10 cellular contexts compared by ENCODE assay signal in the genomic region with DNA sequence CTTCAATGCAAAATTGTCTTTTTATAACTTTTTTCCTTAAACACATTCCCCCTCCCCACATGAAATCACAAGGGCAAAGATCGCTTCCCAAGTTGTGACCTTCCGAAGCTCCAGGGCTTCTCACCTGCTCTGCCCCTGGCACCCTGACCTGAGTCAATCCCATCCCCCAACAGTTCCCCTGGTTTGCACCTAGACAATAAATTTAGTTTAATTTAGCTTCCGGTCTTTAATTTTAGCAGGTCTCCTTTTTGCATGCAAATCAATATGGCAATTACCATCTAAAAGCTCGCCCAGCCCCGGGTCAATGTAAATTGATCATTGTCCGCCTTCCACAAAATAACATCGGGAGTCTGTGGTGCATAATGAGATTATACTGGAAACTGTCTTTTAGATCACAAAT. TPM values are rescaled to one million over a fixed set of nuclear protein-coding genes. Genes with fewer than 3 reads are reported as not detected.
DNase-seq lines count a peak whose midpoint lies in the region; ATAC-seq and TF ChIP-seq lines count a peak whose summit lies in the region.
"Had no signal": no experiment of that assay in that cellular context is flagged by ENCODE, and none has a peak within 500 bp of the region (broad histone marks: within the 10 kb centered on the region; RNA-seq: fewer than 3 reads in every experiment).

No MANE protein-coding gene starts in this region.

- peak overlapping the region; percentile 15 to 72 (median 57) for H3K4me3 Mint-ChIP-seq in CD8-positive, alpha-beta memory T cell
- peak overlapping the region; percentile 56 for H3K4me3 Mint-ChIP-seq in dendritic cell treated with granulocyte-macrophage colony-stimulating factor and Interleukin-4, amounts not matched to agents 40 ng/mL and 50 ng/mL, for 4 days
- peak overlapping the region; percentile 77 for H3K4me3 Mint-ChIP-seq in neural progenitor cell

- POLR2A ChIA-PET in CD8-positive, alpha-beta memory T cell (lab: Charles Lee), result no interaction called here

- TF ChIP-seq CTCF in neural progenitor cell (IDR thresholded peaks at IDR 0.05), result no peak
- no peak for TF ChIP-seq CTCF in esophagus squamous epithelium (IDR thresholded peaks at IDR 0.05)

- TF ChIP-seq POLR2A in esophagus squamous epithelium (IDR thresholded peaks at IDR 0.05), result no peak

- H3K4me3 ChIP-seq in CD8-positive, alpha-beta memory T cell (ENCODE audit: low read length), result no peak overlapping the region
- H3K4me3 ChIP-seq in HUES6 (ENCODE audit: low read depth, low read length) (peak overlapping the region; percentile 66), neural progenitor cell (peak overlapping the region; percentile 48), esophagus squamous epithelium (peak overlapping the region in 2 of 4 donors; percentile 47 to 68)
- H3K4me3 ChIP-seq: lung, SK-N-MC had no signal

- no peaks in the 10 kb centered on the region for H3K27me3 ChIP-seq in CD8-positive, alpha-beta memory T cell (ENCODE audit: insufficient read depth, low read length, poor library complexity, severe bottlenecking)
- H3K27me3 ChIP-seq in HUES6 (ENCODE audit: control insufficient read depth, insufficient read depth, low read length) (peaks cover 54% of the 10 kb centered on the region), neural progenitor cell (peaks cover 92% of the 10 kb centered on the region), esophagus squamous epithelium (peaks cover 0 to 14% (median 1%) of the 10 kb centered on the region in 4 donors)

- H3K27ac ChIP-seq in CD8-positive, alpha-beta memory T cell (ENCODE audit: low read depth, low read length), result no peak overlapping the region
- H3K27ac ChIP-seq in HUES6 (ENCODE audit: low read depth, low read length) (peak overlapping the region; percentile 93), neural progenitor cell (no peak overlapping the region), esophagus squamous epithelium (peak overlapping the region in 1 of 4 donors; percentile 57)
- H3K27ac ChIP-seq: SK-N-MC had no signal

- peak overlapping the region in 2 of 8 donors; percentile 17 to 54 for H3K27ac Mint-ChIP-seq in CD8-positive, alpha-beta memory T cell
- no peak overlapping the region for H3K27ac Mint-ChIP-seq in dendritic cell treated with granulocyte-macrophage colony-stimulating factor and Interleukin-4, amounts not matched to agents 40 ng/mL and 50 ng/mL, for 4 days
- H3K27ac Mint-ChIP-seq in neural progenitor cell, result no peak overlapping the region

- DNase-seq in CD8-positive, alpha-beta memory T cell, result no peak
- peak; percentile 12 for DNase-seq in neural progenitor cell (ENCODE audit: low spot score)
- no peak for DNase-seq in stimulated activated naive CD4-positive, alpha-beta T cell treated with Interleukin-2 at 50 U/mL for 16 hours (lab: John Stamatoyannopoulos, UW)
- no peak for DNase-seq in esophagus squamous epithelium (lab: John Stamatoyannopoulos, UW)
- DNase-seq in left colon, result no peak

- peaks cover 48% of the 10 kb centered on the region for H3K4me1 ChIP-seq in CD8-positive, alpha-beta memory T cell (ENCODE audit: insufficient read depth, low read length)
- H3K4me1 ChIP-seq in HUES6 (ENCODE audit: control insufficient read depth, insufficient read depth, low read length), result peaks cover 59% of the 10 kb centered on the region
- H3K4me1 ChIP-seq in neural progenitor cell, result peaks cover 72% of the 10 kb centered on the region
- H3K4me1 ChIP-seq in esophagus squamous epithelium, result peaks cover 9 to 93% (median 15%) of the 10 kb centered on the region in 3 donors

- peaks cover 100% of the 10 kb centered on the region for H4K20me1 ChIP-seq in neural progenitor cell (ENCODE audit: low read depth)

- H2AFZ ChIP-seq in neural progenitor cell (replicated peaks), result no peak overlapping the region

- H3K9ac ChIP-seq in HUES6 (ENCODE audit: low read length), result peak overlapping the region; percentile 93
- no peak overlapping the region for H3K9ac ChIP-seq in neural progenitor cell

- ATAC-seq in left colon (no peak), HG03025 (IDR thresholded peaks at IDR 0.05; ENCODE audit: low FRiP score, unreplicated experiment) (no peak)

- peaks cover 100% of the 10 kb centered on the region for H3K79me2 ChIP-seq in neural progenitor cell (ENCODE audit: low read depth)

- H3K9me3 ChIP-seq in CD8-positive, alpha-beta memory T cell (ENCODE audit: low read length), result no peaks in the 10 kb centered on the region
- H3K9me3 ChIP-seq in HUES6 (ENCODE audit: control insufficient read depth, insufficient read depth, low read depth, low read length) (no peaks in the 10 kb centered on the region), neural progenitor cell (ENCODE audit: low read depth) (no peaks in the 10 kb centered on the region), esophagus squamous epithelium (no peaks in the 10 kb centered on the region)

- H3K4me1 Mint-ChIP-seq in CD8-positive, alpha-beta memory T cell, result peaks cover 53 to 73% (median 68%) of the 10 kb centered on the region in 3 donors
- peaks cover 65% of the 10 kb centered on the region for H3K4me1 Mint-ChIP-seq in dendritic cell treated with granulocyte-macrophage colony-stimulating factor and Interleukin-4, amounts not matched to agents 40 ng/mL and 50 ng/mL, for 4 days (ENCODE audit: low read depth)
- H3K4me1 Mint-ChIP-seq in neural progenitor cell, result peaks cover 66% of the 10 kb centered on the region

- peak overlapping the region; percentile 92 for H3K4me2 ChIP-seq in neural progenitor cell

- CTCF ChIA-PET in CD8-positive, alpha-beta memory T cell (lab: Charles Lee), result interaction anchor here (1.6 kb wide), 1 partner anchor 56 kb away, joined by 4 read pairs; no protein-coding TSS in a partner anchor

- peaks cover 69% of the 10 kb centered on the region for H3F3A ChIP-seq in neural progenitor cell (ENCODE audit: low read depth)

- intact Hi-C loops in dendritic cell treated with granulocyte-macrophage colony-stimulating factor and Interleukin-4, amounts not matched to agents 40 ng/mL and 50 ng/mL, for 4 days (cut with micrococcal nuclease), result loop anchor here (10.0 kb wide), 1 partner anchor 76 kb away; no protein-coding TSS in a partner anchor
- intact Hi-C loops in esophagus squamous epithelium (cut with DNase I) (loop anchor here (5.0 kb wide), 1 partner anchor 61 kb away; no protein-coding TSS in a partner anchor), left colon (cut with DNase I, micrococcal nuclease) (no loop called here)

- WGBS in esophagus squamous epithelium, 2 donors, result 38 to 72% methylated on average over 7 of the region's 7 CpGs

- H3K27me3 Mint-ChIP-seq in CD8-positive, alpha-beta memory T cell, result peaks cover 0 to 49% of the 10 kb centered on the region in 2 donors
- H3K27me3 Mint-ChIP-seq in dendritic cell treated with granulocyte-macrophage colony-stimulating factor and Interleukin-4, amounts not matched to agents 40 ng/mL and 50 ng/mL, for 4 days, result peaks cover 17% of the 10 kb centered on the region
- H3K27me3 Mint-ChIP-seq in neural progenitor cell (ENCODE audit: insufficient read depth, low read depth), result peaks cover 11% of the 10 kb centered on the region

- H3K9me3 Mint-ChIP-seq in CD8-positive, alpha-beta memory T cell, result peaks cover 0 to 4% (median 0%) of the 10 kb centered on the region in 5 donors
- no peaks in the 10 kb centered on the region for H3K9me3 Mint-ChIP-seq in dendritic cell treated with granulocyte-macrophage colony-stimulating factor and Interleukin-4, amounts not matched to agents 40 ng/mL and 50 ng/mL, for 4 days
- H3K9me3 Mint-ChIP-seq in neural progenitor cell, result peaks cover 14% of the 10 kb centered on the region

- no peaks in the 10 kb centered on the region for H3K36me3 ChIP-seq in CD8-positive, alpha-beta memory T cell (ENCODE audit: insufficient read depth, low read length)
- no peaks in the 10 kb centered on the region for H3K36me3 ChIP-seq in HUES6 (ENCODE audit: control insufficient read depth, insufficient read depth, low read length)
- H3K36me3 ChIP-seq in neural progenitor cell, result no peaks in the 10 kb centered on the region
- no peaks in the 10 kb centered on the region for H3K36me3 ChIP-seq in esophagus squamous epithelium

- peaks cover 0 to 9% (median 0%) of the 10 kb centered on the region in 3 donors for H3K36me3 Mint-ChIP-seq in CD8-positive, alpha-beta memory T cell
- H3K36me3 Mint-ChIP-seq in dendritic cell treated with granulocyte-macrophage colony-stimulating factor and Interleukin-4, amounts not matched to agents 40 ng/mL and 50 ng/mL, for 4 days (ENCODE audit: low read depth), result peaks cover 23% of the 10 kb centered on the region
- H3K36me3 Mint-ChIP-seq in neural progenitor cell, result no peaks in the 10 kb centered on the region

RNA-seq across cellular contexts. Expression of gene BCOR, which starts 6.8 kb away (rescaled TPM):
- 10 to 100 TPM; 62.6 to 67.7 TPM for total RNA-seq in CD8-positive, alpha-beta memory T cell
- 7.2 TPM for polyA plus RNA-seq in CD8-positive, alpha-beta memory T cell
- total RNA-seq in neural progenitor cell (ENCODE audit: low replicate concordance), result 29.5 and 32.4 TPM in 2 replicates
- 10 to 100 TPM; 12.0 to 20.1 (median 17.4) TPM for total RNA-seq in esophagus squamous epithelium
- 10 to 100 TPM; 19.0 to 24.4 TPM for total RNA-seq in left colon

Comparison
In these comparisons a context has a peak if more than half of its experiments do, and no peak if none do; other contexts are left out.
1. intact Hi-C loops: an anchor here in dendritic cell treated with granulocyte-macrophage colony-stimulating factor and Interleukin-4, amounts not matched to agents 40 ng/mL and 50 ng/mL, for 4 days (10.0 kb wide) and esophagus squamous epithelium (5.0 kb wide); none called in left colon.